ENCODE assay signal across 16 cellular contexts in genomic region chr6:157534134-157534871, GRCh38.
DNase-seq lines count a peak whose midpoint lies in the region; ATAC-seq, FAIRE-seq and TF ChIP-seq lines count a peak whose summit lies in the region.
"Had no signal": no experiment of that assay in that cellular context is flagged by ENCODE, and none has a peak within 500 bp of the region (broad histone marks: within the 10 kb centered on the region; RNA-seq: fewer than 3 reads in every experiment).

No MANE protein-coding gene starts in this region.

- no peak overlapping the region for H3K4me3 Mint-ChIP-seq in Calu3 (ENCODE audit: low read depth, unreplicated experiment)
- H3K4me3 Mint-ChIP-seq in stimulated activated naive B cell treated with anti-CD40 and anti-IgM and Interleukin-4, amounts not matched to agents 10 μg/mL and 1 μg/mL and 100 μg/mL, for 72 hours = no peak overlapping the region

- H3K9me3 ChIP-seq in BLaER1 treated with 17β-estradiol and CSF1 and Interleukin-3, amounts not matched to agents 10 nM and 100 nM (replicated peaks in 1 of 11) = peaks cover 0 to 9% (median 0%) of the 10 kb centered on the region in 11 experiments; a peak in 2 of 22 replicates
- no peaks in the 10 kb centered on the region; the same call in 2 of the 3 replicates for H3K9me3 ChIP-seq in GM12878 (replicated peaks; ENCODE audit: control insufficient read depth, insufficient read depth, low read length)

- SMC1A ChIA-PET in GM12878 (lab: Charles Lee; ENCODE audit: uncharacterized antibody, unreplicated experiment) = interaction anchor here (1.0 to 5.0 kb wide), 17 partner anchors 9 to 207 kb away, joined by 3 to 48 read pairs (median 5); no protein-coding TSS in a partner anchor

- RAD21 ChIA-PET in GM12878 (lab: Charles Lee; ENCODE audit: unreplicated experiment) = interaction anchor here (1.2 to 4.6 kb wide), 4 partner anchors 25 to 72 kb away, joined by 9 to 54 read pairs (median 20); no protein-coding TSS in a partner anchor

- CTCF ChIA-PET in Calu3 (lab: Charles Lee) (interaction anchor here (0.7 to 1.7 kb wide), 2 partner anchors 45 to 110 kb away, joined by 3 read pairs; no protein-coding TSS in a partner anchor), GM12878 (lab: Yijun Ruan, JAX) (interaction anchor here (1.0 to 3.7 kb wide), 6 partner anchors 10 to 79 kb away, joined by 3 to 22 read pairs (median 4); no protein-coding TSS in a partner anchor)

- TF ChIP-seq RAD21 in GM12878 (IDR thresholded peaks at IDR 0.05; ENCODE audit: insufficient read depth, low read depth, low read length) = no peak

- peak overlapping the region in 10 of 11 experiments; percentile 76 to 95 (median 85); a peak in 19 of 22 replicates for H3K27ac ChIP-seq in BLaER1 treated with 17β-estradiol and CSF1 and Interleukin-3, amounts not matched to agents 10 nM and 100 nM
- no peak overlapping the region for H3K27ac ChIP-seq in GM12878 (ENCODE audit: control insufficient read depth, insufficient read depth)

- no peaks in the 10 kb centered on the region for H4K20me1 ChIP-seq in BLaER1 treated with 17β-estradiol and CSF1 and Interleukin-3, amounts not matched to agents 10 nM and 100 nM
- H4K20me1 ChIP-seq in GM12878 (ENCODE audit: control insufficient read depth, insufficient read depth) = no peaks in the 10 kb centered on the region

- H3K9me3 Mint-ChIP-seq in Calu3 (ENCODE audit: low read depth, unreplicated experiment) = no peaks in the 10 kb centered on the region
- H3K9me3 Mint-ChIP-seq in stimulated activated naive B cell treated with anti-CD40 and anti-IgM and Interleukin-4, amounts not matched to agents 10 μg/mL and 1 μg/mL and 100 μg/mL, for 72 hours = peaks cover 0 to 2% of the 10 kb centered on the region in 2 donors

- TF ChIP-seq POLR2A in GM12878 (IDR thresholded peaks at IDR 0.05; ENCODE audit: low read depth, low read length) = no peak

- H3K4me1 Mint-ChIP-seq in Calu3 (ENCODE audit: low read depth, unreplicated experiment) = peaks cover 59% of the 10 kb centered on the region
- H3K4me1 Mint-ChIP-seq in stimulated activated naive B cell treated with anti-CD40 and anti-IgM and Interleukin-4, amounts not matched to agents 10 μg/mL and 1 μg/mL and 100 μg/mL, for 72 hours = peaks cover 39 to 69% of the 10 kb centered on the region in 2 donors

- intact Hi-C loops in Calu3 (cut with micrococcal nuclease; ENCODE audit: unreplicated experiment) = loop anchor here (10.0 kb wide), 1 partner anchor 130 kb away; no protein-coding TSS in a partner anchor
- intact Hi-C loops in GM12878 (cut with micrococcal nuclease; ENCODE audit: unreplicated experiment) = no loop called here

- H3K27me3 Mint-ChIP-seq in Calu3 (ENCODE audit: unreplicated experiment) = no peaks in the 10 kb centered on the region
- H3K27me3 Mint-ChIP-seq in stimulated activated naive B cell treated with anti-CD40 and anti-IgM and Interleukin-4, amounts not matched to agents 10 μg/mL and 1 μg/mL and 100 μg/mL, for 72 hours = no peaks in the 10 kb centered on the region

- H3K36me3 Mint-ChIP-seq in Calu3 (ENCODE audit: insufficient read depth, unreplicated experiment) = peaks cover 16% of the 10 kb centered on the region
- H3K36me3 Mint-ChIP-seq in stimulated activated naive B cell treated with anti-CD40 and anti-IgM and Interleukin-4, amounts not matched to agents 10 μg/mL and 1 μg/mL and 100 μg/mL, for 72 hours = peaks cover 7 to 17% of the 10 kb centered on the region in 2 donors

- POLR2A ChIA-PET in GM12878 (lab: Charles Lee) = interaction anchor here (0.7 to 2.0 kb wide), 4 partner anchors 14 to 217 kb away, joined by 3 to 6 read pairs (median 4); no protein-coding TSS in a partner anchor

- H3K4me1 ChIP-seq in BLaER1 treated with 17β-estradiol and CSF1 and Interleukin-3, amounts not matched to agents 10 nM and 100 nM = peaks cover 91 to 100% (median 99%) of the 10 kb centered on the region in 10 experiments
- peaks cover 8% of the 10 kb centered on the region; the same call in 1 of the 2 replicates for H3K4me1 ChIP-seq in GM12878 (ENCODE audit: control insufficient read depth, insufficient read depth, low read length)

- no peaks in the 10 kb centered on the region for H3K27me3 ChIP-seq in BLaER1 treated with 17β-estradiol and CSF1 and Interleukin-3, amounts not matched to agents 10 nM and 100 nM
- H3K27me3 ChIP-seq in GM12878 (replicated peaks in 1 of 2; ENCODE audit: control insufficient read depth in 2 of 2, insufficient read depth in 2 of 2, low read length in 1 of 2) = no peaks in the 10 kb centered on the region

- H3K9ac ChIP-seq in BLaER1 treated with 17β-estradiol and CSF1 and Interleukin-3, amounts not matched to agents 10 nM and 100 nM = peak overlapping the region in 4 of 11 experiments; percentile 67 to 76 (median 70); a peak in 5 of 22 replicates
- no peak overlapping the region for H3K9ac ChIP-seq in GM12878 (ENCODE audit: control insufficient read depth, insufficient read depth, low read length)
- H3K9ac ChIP-seq: GM23248 had no signal

- H3K79me2 ChIP-seq in GM12878 (ENCODE audit: control insufficient read depth, insufficient read depth, low read length) = no peaks in the 10 kb centered on the region

- DNase-seq in Calu3 = no peak
- no peak for DNase-seq in GM12878 (ENCODE audit: low read depth, low spot score)
- peak; percentile 41 for DNase-seq in mesenteric fat pad (ENCODE audit: low spot score)
- no peak for DNase-seq in stimulated activated naive B cell treated with anti-CD40 and anti-IgM and Interleukin-4, amounts not matched to agents 10 μg/mL and 1 μg/mL and 100 μg/mL, for 72 hours
- no peak for DNase-seq in HCEC 1CT
- DNase-seq in NCI-H1092 (lab: John Stamatoyannopoulos, UW) = no peak
- no peak for DNase-seq in activated naive CD4-positive, alpha-beta T cell treated with anti-CD3 and anti-CD28 coated beads, Interleukin-2, amount 50 U/mL, for 16 hours
- DNase-seq: ACHN, AML-193, DMS 273 treated with DMSO at 0.1 percent for 48 hours, GM23248, KG1, NCI-H2081, NCI-H524 had no signal

- ATAC-seq in GM12878 = no peak
- no peak for ATAC-seq in stimulated activated naive B cell treated with anti-CD40 and anti-IgM and Interleukin-4, amounts not matched to agents 10 μg/mL and 1 μg/mL and 100 μg/mL, for 72 hours (replicated peaks)

- 82% methylated on average over 8 of the region's 8 CpGs for WGBS in GM12878 (ENCODE audit: insufficient coverage, insufficient replicate concordance, low lambda C conversion rate, missing lambda C conversion rate)

- H2AFZ ChIP-seq in GM12878 (ENCODE audit: control insufficient read depth, low read depth, low read length) = no peak overlapping the region
- H2AFZ ChIP-seq: GM23248 had no signal

- no peak for FAIRE-seq in GM12878 (lab: Jason Lieb, UNC)
- FAIRE-seq: GM12892 had no signal

- H3K4me2 ChIP-seq in BLaER1 treated with 17β-estradiol and CSF1 and Interleukin-3, amounts not matched to agents 10 nM and 100 nM = peak overlapping the region in 10 of 11 experiments; percentile 52 to 89 (median 78); a peak in 18 of 22 replicates
- H3K4me2 ChIP-seq in GM12878 (ENCODE audit: control insufficient read depth, insufficient read depth) = no peak overlapping the region

- BruUV-seq in Calu3 (replicated peaks; lab: Mats Ljungman, UMichigan) = no TSS peak
- BruUV-seq in GM12878 (replicated peaks; lab: Mats Ljungman, UMichigan) = no TSS peak

- peaks cover 0 to 20% (median 0%) of the 10 kb centered on the region in 11 experiments; a peak in 3 of 22 replicates for H3K36me3 ChIP-seq in BLaER1 treated with 17β-estradiol and CSF1 and Interleukin-3, amounts not matched to agents 10 nM and 100 nM
- H3K36me3 ChIP-seq in GM12878 (ENCODE audit: control insufficient read depth in 2 of 2, insufficient read depth in 2 of 2, low read length in 1 of 2) = peaks cover 0 to 2% of the 10 kb centered on the region in 2 experiments; a peak in 1 of 4 replicates

- peak overlapping the region; percentile 100 for H3K27ac Mint-ChIP-seq in Calu3 (ENCODE audit: unreplicated experiment)
- H3K27ac Mint-ChIP-seq in stimulated activated naive B cell treated with anti-CD40 and anti-IgM and Interleukin-4, amounts not matched to agents 10 μg/mL and 1 μg/mL and 100 μg/mL, for 72 hours = no peak overlapping the region

- in situ Hi-C loops in GM12878 (cut with MboI) = no loop called here

- no peak overlapping the region for H3K4me3 ChIP-seq in BLaER1 treated with 17β-estradiol and CSF1 and Interleukin-3, amounts not matched to agents 10 nM and 100 nM
- H3K4me3 ChIP-seq in GM12878 = no peak overlapping the region

- TF ChIP-seq CTCF in Calu3 (IDR thresholded peaks at IDR 0.05; ENCODE audit: unreplicated experiment) = no peak
- no peak for TF ChIP-seq CTCF in GM12878 (IDR thresholded peaks at IDR 0.05 in 2 of 3, conservative IDR thresholded peaks at IDR 0.05 in 1 of 3; ENCODE audit: control insufficient read depth in 2 of 3, extremely low read depth in 1 of 3, insufficient read depth in 1 of 3, low read depth in 3 of 3, low read length in 3 of 3)

- TF ChIP-seq EP300 in GM12878 (IDR thresholded peaks at IDR 0.05; ENCODE audit: borderline replicate concordance in 1 of 2, control insufficient read depth in 1 of 2, low read depth in 2 of 2, low read length in 2 of 2) = no peak

TF ChIP-seq in GM12878, 131 proteins besides CTCF, POLR2A, EP300 and RAD21 (continues in another document):
- peak; percentile 44; the same call in 1 of the 2 replicates for TF ChIP-seq ZBTB4 (CRISPR knock-in tag; IDR thresholded peaks at IDR 0.05)
